16 cellular contexts compared by ENCODE assay signal in genomic region chr6:100512203-100512862, GRCh38. TPM values are rescaled to one million over a fixed set of nuclear protein-coding genes. Genes with fewer than 3 reads are reported as not detected.
DNase-seq lines count a peak whose midpoint lies in the region; ATAC-seq and TF ChIP-seq lines count a peak whose summit lies in the region.
"Had no signal": no experiment of that assay in that cellular context is flagged by ENCODE, and none has a peak within 500 bp of the region (broad histone marks: within the 10 kb centered on the region; RNA-seq: fewer than 3 reads in every experiment).

No MANE protein-coding gene starts in this region.

- no peak overlapping the region for H3K9ac ChIP-seq in adipocyte (ENCODE audit: low read length)

- peaks cover 9% of the 10 kb centered on the region for H3K36me3 Mint-ChIP-seq in T-helper 17 cell (ENCODE audit: low read depth)

- H3K9me3 ChIP-seq in cardiac muscle cell (ENCODE audit: low read depth) (no peaks in the 10 kb centered on the region), adipocyte (ENCODE audit: control insufficient read depth, low read length) (no peaks in the 10 kb centered on the region), T-helper 17 cell (ENCODE audit: control insufficient read depth, low read length, poor library complexity, severe bottlenecking) (no peaks in the 10 kb centered on the region)
- H3K9me3 ChIP-seq: Caco-2 had no signal

- no peak overlapping the region for H3K27ac ChIP-seq in cardiac muscle cell
- H3K27ac ChIP-seq: epithelial cell of prostate had no signal

- ATAC-seq in left cardiac atrium (no peak), T-helper 17 cell (no peak)
- ATAC-seq: activated T-cell treated with anti-CD3 and anti-CD28 coated beads, Interleukin-2, amount 50 U/mL, for 4 hours; natural killer cell had no signal

- H3K27ac Mint-ChIP-seq in T-helper 17 cell, result no peak overlapping the region
- H3K27ac Mint-ChIP-seq: natural killer cell had no signal

- no peaks in the 10 kb centered on the region for H3K27me3 ChIP-seq in cardiac muscle cell
- no peaks in the 10 kb centered on the region for H3K27me3 ChIP-seq in adipocyte (replicated peaks; ENCODE audit: control insufficient read depth, insufficient read depth, low read length)

- H3K4me1 ChIP-seq in cardiac muscle cell (ENCODE audit: low read depth), result no peaks in the 10 kb centered on the region
- no peaks in the 10 kb centered on the region for H3K4me1 ChIP-seq in adipocyte (ENCODE audit: control insufficient read depth, insufficient read depth, low read length)
- H3K4me1 ChIP-seq: Caco-2 had no signal

- peaks cover 2% of the 10 kb centered on the region for H3K4me1 Mint-ChIP-seq in T-helper 17 cell
- H3K4me1 Mint-ChIP-seq: natural killer cell had no signal

- H3K4me3 Mint-ChIP-seq in T-helper 17 cell, result no peak overlapping the region
- H3K4me3 Mint-ChIP-seq: activated T-cell treated with anti-CD3 and anti-CD28 coated beads, Interleukin-2, amount 50 U/mL, for 4 hours; natural killer cell had no signal

- TF ChIP-seq CTCF in cardiac muscle cell (IDR thresholded peaks at IDR 0.05; ENCODE audit: low read depth, low read length) (no peak), foreskin fibroblast (IDR thresholded peaks at IDR 0.05; ENCODE audit: low read depth, low read length) (no peak)

- intact Hi-C loops in left cardiac atrium (cut with DNase I), result no loop called here

- DNase-seq in cardiac muscle cell (ENCODE audit: low read depth in 1 of 2, low spot score in 1 of 2) (peak; percentile 1 to 61), left cardiac atrium (no peak), adipocyte (ENCODE audit: low read depth) (peak; percentile 45), foreskin fibroblast (peak; percentile 33), T-helper 17 cell (no peak), NCI-H69 (lab: John Stamatoyannopoulos, UW) (no peak), iPS-NIHi7 (ENCODE audit: extremely low spot score) (no peak), NCI-H524 (lab: John Stamatoyannopoulos, UW) (no peak)
- DNase-seq: activated T-cell treated with anti-CD3 and anti-CD28 coated beads, Interleukin-2, amount 50 U/mL, for 4 hours; Caco-2; natural killer cell; NCI-H1930; retina; SHP77 had no signal

- no peaks in the 10 kb centered on the region for H3K27me3 Mint-ChIP-seq in T-helper 17 cell

- H3K36me3 ChIP-seq in cardiac muscle cell (peaks cover 18% of the 10 kb centered on the region), adipocyte (ENCODE audit: control insufficient read depth, insufficient read depth, low read length, severe bottlenecking) (peaks cover 74% of the 10 kb centered on the region)

- H3K4me3 ChIP-seq in cardiac muscle cell, result no peak overlapping the region
- no peak overlapping the region for H3K4me3 ChIP-seq in adipocyte (ENCODE audit: low read length)
- no peak overlapping the region for H3K4me3 ChIP-seq in foreskin fibroblast (ENCODE audit: low read depth in 1 of 2, low read length in 2 of 2)

RNA-seq across cellular contexts. Expression of gene SIM1, which starts 47.6 kb away (rescaled TPM):
- total RNA-seq in cardiac muscle cell, result not detected in 2 replicates
- not detected in 2 replicates for polyA plus RNA-seq in cardiac muscle cell
- not detected for total RNA-seq in left cardiac atrium
- not detected for total RNA-seq in T-helper 17 cell
- total RNA-seq: activated T-cell treated with anti-CD3 and anti-CD28 coated beads, Interleukin-2, amount 50 U/mL, for 4 hours; Caco-2; natural killer cell had no signal
- polyA plus RNA-seq: liver had no signal

Comparison
In these comparisons a context has a peak if more than half of its experiments do, and no peak if none do; other contexts are left out.
1. DNase-seq: peak in cardiac muscle cell (2 of 2), adipocyte (single experiment) and foreskin fibroblast (2 of 2); none in left cardiac atrium (single experiment), T-helper 17 cell (0 of 3), NCI-H69 (single experiment), iPS-NIHi7 (single experiment) and NCI-H524 (0 of 2).